ENCODE assay signal across 8 cellular contexts in the genomic region with DNA sequence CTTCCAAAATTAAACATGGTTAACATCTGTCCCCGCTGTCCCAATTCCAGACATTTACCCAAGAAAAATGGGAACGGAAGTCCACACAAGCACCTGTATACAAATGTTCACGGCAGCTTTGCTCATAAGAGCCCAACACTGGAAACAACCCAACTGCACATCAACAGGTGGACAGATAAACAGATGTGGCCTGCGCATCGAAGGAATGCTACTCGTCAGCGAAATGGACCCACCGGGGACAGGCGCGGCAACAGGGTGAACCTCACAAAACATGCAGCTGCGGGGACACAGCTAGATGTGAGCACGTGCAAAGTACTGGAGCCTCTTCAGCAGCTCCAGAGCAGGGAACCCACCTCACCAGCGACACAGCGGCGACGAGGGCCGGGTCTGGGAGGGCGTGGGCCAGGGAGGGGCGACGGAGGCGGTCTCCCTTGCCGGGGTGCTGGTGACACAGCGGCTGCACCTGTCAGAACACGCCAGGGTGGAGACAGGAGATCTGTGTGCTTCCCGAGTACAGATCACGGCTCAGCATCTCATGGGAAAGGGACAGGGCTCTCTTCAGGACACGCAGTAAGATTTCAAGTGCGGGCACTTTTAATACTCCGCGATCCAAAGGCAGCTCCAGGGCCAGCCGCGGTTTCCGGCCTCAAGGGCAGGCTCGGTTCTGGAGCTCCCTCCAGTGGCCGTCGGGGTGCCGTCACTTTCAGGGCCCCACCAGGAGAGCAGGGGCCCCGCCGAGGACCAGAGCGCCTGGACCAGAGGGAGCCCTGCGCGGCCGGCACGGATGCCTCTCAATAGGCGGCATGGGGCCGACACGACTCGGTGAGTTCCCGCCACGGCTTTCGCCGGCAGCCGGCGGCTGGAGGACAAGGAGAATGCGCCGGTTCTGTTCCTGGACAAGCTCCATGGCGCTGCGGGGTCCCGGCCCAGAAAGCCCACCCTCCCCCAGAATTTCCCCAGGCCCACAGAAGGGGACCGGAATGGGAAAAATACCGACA. TPM values are rescaled to one million over a fixed set of nuclear protein-coding genes. Genes with fewer than 3 reads are reported as not detected.
A peak's percentile ranks its signal among the peaks of the same experiment; 100 is the strongest.
DNase-seq lines count a peak whose midpoint lies in the region; ATAC-seq and TF ChIP-seq lines count a peak whose summit lies in the region.

No MANE protein-coding gene starts in this region.

- H3K9me3 ChIP-seq in BLaER1 (no peaks in the 10 kb centered on the region), trophoblast cell (ENCODE audit: insufficient read depth, low read depth, low read length) (peaks cover 7% of the 10 kb centered on the region), tibial nerve (no peaks in the 10 kb centered on the region)

- TF ChIP-seq POLR2A in tibial nerve (IDR thresholded peaks at IDR 0.05): no peak

- TF ChIP-seq EP300 in tibial nerve (IDR thresholded peaks at IDR 0.05): peak; percentile 16 to 53

- H3K4me1 Mint-ChIP-seq in activated naive CD4-positive, alpha-beta T cell treated with anti-CD3 and anti-CD28 coated beads for 36 hours (ENCODE audit: low read depth): peaks cover 6% of the 10 kb centered on the region

- H3K4ac ChIP-seq in trophoblast cell (ENCODE audit: low read depth, low read length): no peak overlapping the region

- no CpG with 5 or more reads among the region's 61 CpGs for WGBS in trophoblast cell (ENCODE audit: extremely low coverage, insufficient coverage, insufficient read length)
- WGBS in tibial nerve, 2 donors: 26 to 29% methylated on average over 41 to 60 of the region's 61 CpGs

- H3K14ac ChIP-seq in trophoblast cell (ENCODE audit: low read length): no peak overlapping the region

- H2AFZ ChIP-seq in trophoblast cell (ENCODE audit: insufficient read depth, low read length, poor library complexity): no peak overlapping the region

- peak; percentile 72 for ATAC-seq in GM19351 (IDR thresholded peaks at IDR 0.05; ENCODE audit: unreplicated experiment)

- intact Hi-C loops in activated naive CD4-positive, alpha-beta T cell treated with anti-CD3 and anti-CD28 coated beads for 36 hours (cut with micrococcal nuclease): loop anchor here (1.0 to 10.0 kb wide), 6 partner anchors 21 to 161 kb away; a partner anchor contains a TSS

- H3K23ac ChIP-seq in trophoblast cell (ENCODE audit: low read length): no peak overlapping the region

- H4K20me1 ChIP-seq in BLaER1: peaks cover 54% of the 10 kb centered on the region

- H3K27me3 Mint-ChIP-seq in activated naive CD4-positive, alpha-beta T cell treated with anti-CD3 and anti-CD28 coated beads for 36 hours (ENCODE audit: low read depth): no peaks in the 10 kb centered on the region

- no peak overlapping the region for H2BK5ac ChIP-seq in trophoblast cell (ENCODE audit: low read depth, low read length, poor library complexity)

- H3K4me3 ChIP-seq in BLaER1 (peak overlapping the region; percentile 27; the same call in 1 of the 2 replicates), trophoblast cell (ENCODE audit: low read depth, low read length) (no peak overlapping the region), tibial nerve (peak overlapping the region in 3 of 4 donors; percentile 17 to 27 (median 24))

- CTCF ChIA-PET in activated naive CD4-positive, alpha-beta T cell treated with anti-CD3 and anti-CD28 coated beads for 36 hours (lab: Charles Lee): interaction anchor here (0.5 to 5.8 kb wide), 23 partner anchors 8 to 157 kb away, joined by 3 to 157 read pairs (median 5); a partner anchor contains a TSS

- no peak overlapping the region for H3K4me3 Mint-ChIP-seq in activated naive CD4-positive, alpha-beta T cell treated with anti-CD3 and anti-CD28 coated beads for 36 hours

- H3K27ac ChIP-seq in BLaER1: no peak overlapping the region
- no peak overlapping the region for H3K27ac ChIP-seq in trophoblast cell (ENCODE audit: low read depth, low read length)
- H3K27ac ChIP-seq in tibial nerve: peak overlapping the region in 1 of 4 donors; percentile 41

- peaks cover 10% of the 10 kb centered on the region for H3K79me1 ChIP-seq in trophoblast cell (ENCODE audit: low read length)

- no peak overlapping the region for H2BK12ac ChIP-seq in trophoblast cell (ENCODE audit: low read length)

- H4K8ac ChIP-seq in trophoblast cell (ENCODE audit: low read depth, low read length): no peak overlapping the region

- peak; percentile 94 to 99 (median 97) for TF ChIP-seq CTCF in tibial nerve (IDR thresholded peaks at IDR 0.05)

- H3K9ac ChIP-seq in BLaER1 (peak overlapping the region; percentile 42; the same call in 1 of the 2 replicates), trophoblast cell (ENCODE audit: low read length) (no peak overlapping the region)

- no peak overlapping the region for H2BK120ac ChIP-seq in trophoblast cell (ENCODE audit: insufficient read depth, low read length, poor library complexity)

- peaks cover 3% of the 10 kb centered on the region for H3K79me2 ChIP-seq in trophoblast cell (ENCODE audit: control insufficient read depth, insufficient read depth, low read length, poor library complexity)

- H3K4me2 ChIP-seq in BLaER1 (peak overlapping the region; percentile 89), trophoblast cell (ENCODE audit: low read length) (no peak overlapping the region)

- H4K12ac ChIP-seq in trophoblast cell (ENCODE audit: low read depth, low read length): no peak overlapping the region

- DNase-seq in HuH-7.5 (ENCODE audit: low spot score) (peak; percentile 99), SKM-1 (lab: John Stamatoyannopoulos, UW; ENCODE audit: unreplicated experiment) (peak; percentile 50), glomerular visceral epithelial cell (ENCODE audit: extremely low spot score) (peak; percentile 78), trophoblast cell (peak; percentile 85 to 93), tibial nerve (ENCODE audit: low spot score in 2 of 2) (peak; percentile 76 to 84)
- peak; percentile 87 for DNase-seq in activated naive CD4-positive, alpha-beta T cell treated with anti-CD3 and anti-CD28 coated beads for 36 hours

- peak overlapping the region; percentile 32 for H3K18ac ChIP-seq in trophoblast cell (ENCODE audit: low read length)

- no peaks in the 10 kb centered on the region for H3K27me3 ChIP-seq in BLaER1
- H3K27me3 ChIP-seq in trophoblast cell (ENCODE audit: insufficient read depth, low read length): no peaks in the 10 kb centered on the region
- H3K27me3 ChIP-seq in tibial nerve: no peaks in the 10 kb centered on the region

- H3K27ac Mint-ChIP-seq in activated naive CD4-positive, alpha-beta T cell treated with anti-CD3 and anti-CD28 coated beads for 36 hours: no peak overlapping the region

- no peaks in the 10 kb centered on the region for H3K9me3 Mint-ChIP-seq in activated naive CD4-positive, alpha-beta T cell treated with anti-CD3 and anti-CD28 coated beads for 36 hours

- H2AK5ac ChIP-seq in trophoblast cell (ENCODE audit: low read length): peak overlapping the region; percentile 21

- H3K36me3 ChIP-seq in BLaER1 (no peaks in the 10 kb centered on the region), trophoblast cell (ENCODE audit: control insufficient read depth in 1 of 2, insufficient read depth in 2 of 2, low read length in 2 of 2) (peaks cover 0 to 3% of the 10 kb centered on the region in 2 experiments), tibial nerve (no peaks in the 10 kb centered on the region)

- H3K4me1 ChIP-seq in BLaER1: peaks cover 60% of the 10 kb centered on the region
- H3K4me1 ChIP-seq in trophoblast cell (ENCODE audit: control insufficient read depth in 1 of 2, insufficient read depth in 2 of 2, low read length in 2 of 2): peaks cover 11 to 14% of the 10 kb centered on the region in 2 experiments
- H3K4me1 ChIP-seq in tibial nerve: peaks cover 0 to 25% (median 16%) of the 10 kb centered on the region in 4 donors

- H4K91ac ChIP-seq in trophoblast cell (ENCODE audit: low read depth, low read length): peak overlapping the region; percentile 25

- H3K36me3 Mint-ChIP-seq in activated naive CD4-positive, alpha-beta T cell treated with anti-CD3 and anti-CD28 coated beads for 36 hours (ENCODE audit: low read depth): peaks cover 1% of the 10 kb centered on the region

RNA-seq across cellular contexts. Expression of a gene that starts 21.2 kb away (rescaled TPM):
- under 1 TPM; 0.57 to 0.62 TPM for total RNA-seq in activated naive CD4-positive, alpha-beta T cell treated with anti-CD3 and anti-CD28 coated beads for 36 hours
- 5.6 and 6.0 TPM in 2 replicates for polyA plus RNA-seq in trophoblast cell (2013)
- total RNA-seq in tibial nerve: 10 to 100 TPM; 27.8 to 91.8 (median 59.1) TPM

RNA-seq across cellular contexts. Expression of a gene that starts 22.4 kb away (rescaled TPM):
- not detected for total RNA-seq in activated naive CD4-positive, alpha-beta T cell treated with anti-CD3 and anti-CD28 coated beads for 36 hours
- 5.2 and 5.3 TPM in 2 replicates for polyA plus RNA-seq in trophoblast cell (2013)
- total RNA-seq in tibial nerve: 10 to 100 TPM in 1 of 4 donors, 1 to 10 TPM in 3; 6.1 to 12.4 (median 8.7) TPM

Comparison
In these comparisons a context has a peak if more than half of its experiments do, and no peak if none do; other contexts are left out.
1. RNA of a gene that starts 21.2 kb away (total RNA-seq): 27.8 to 91.8 TPM in tibial nerve; 0.57 to 0.62 TPM in activated naive CD4-positive, alpha-beta T cell treated with anti-CD3 and anti-CD28 coated beads for 36 hours; every median in the first group is over 10 times any median in the second.
2. RNA of a gene that starts 22.4 kb away (total RNA-seq): 6.1 to 12.4 TPM in tibial nerve; not detected in activated naive CD4-positive, alpha-beta T cell treated with anti-CD3 and anti-CD28 coated beads for 36 hours; every median in the first group is over 4 times any median in the second.
3. Peak in every context shown above with its lines, with median percentiles within 50 percentile points of each other: DNase-seq.